ENCODE assay signal across 1 cellular context in the genomic region with DNA sequence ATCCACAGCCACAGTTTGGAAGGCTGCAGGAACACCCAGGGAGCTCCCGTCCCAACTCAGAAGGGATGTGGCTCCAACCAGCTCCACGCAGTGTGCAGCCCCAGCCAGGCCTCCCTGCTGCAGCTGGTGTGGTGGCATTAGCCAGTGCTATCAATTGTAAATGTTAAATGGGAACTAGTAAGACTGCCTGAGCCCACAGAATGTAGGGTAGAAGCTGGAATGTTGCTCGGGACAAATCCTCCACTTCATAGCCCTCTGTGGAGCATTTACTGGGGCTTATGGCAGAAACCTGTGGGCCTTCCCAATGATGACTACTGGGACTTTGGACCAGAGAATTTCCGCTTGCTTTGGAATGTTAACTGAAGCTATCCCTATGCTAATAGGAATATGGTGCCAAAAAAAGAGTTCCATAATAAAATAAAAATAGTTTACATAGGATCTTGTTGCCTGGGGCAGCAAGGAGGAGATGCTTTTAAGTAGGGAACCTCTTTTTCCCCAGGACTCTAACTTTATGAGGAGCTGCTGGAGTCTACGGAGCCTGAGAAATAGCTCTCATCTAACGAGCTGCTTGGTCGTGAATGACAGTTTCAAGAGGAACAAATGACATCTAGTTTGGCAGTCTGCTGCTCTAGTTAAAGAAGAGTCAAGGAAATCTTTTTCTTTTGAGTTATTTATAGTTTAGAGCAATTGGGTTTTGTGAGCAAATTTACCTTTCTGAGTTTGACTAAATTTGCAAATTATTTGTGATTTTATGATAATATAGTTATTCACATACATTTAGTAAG.
TF ChIP-seq lines count a peak whose summit lies in the region.

No MANE protein-coding gene starts in this region.

TF ChIP-seq in HepG2, 621 proteins besides CTCF, POLR2A, EP300 and RAD21 (continued from another document and continues in another):
- TF ChIP-seq ARHGAP35 (CRISPR knock-in tag; IDR thresholded peaks at IDR 0.05; ENCODE audit: borderline replicate concordance) (no peak), ZNF672 (CRISPR knock-in tag; IDR thresholded peaks at IDR 0.05) (no peak), ZNF713 (CRISPR knock-in tag; IDR thresholded peaks at IDR 0.05) (no peak), HHEX (CRISPR knock-in tag; IDR thresholded peaks at IDR 0.05) (no peak), BCL6 (CRISPR knock-in tag; IDR thresholded peaks at IDR 0.05) (no peak), TEAD3 (CRISPR knock-in tag; optimal IDR thresholded peaks at IDR 0.05; ENCODE audit: borderline replicate concordance) (peak; percentile 71), ZNF556 (CRISPR knock-in tag; IDR thresholded peaks at IDR 0.05; ENCODE audit: borderline replicate concordance) (no peak), ISX (CRISPR knock-in tag; conservative IDR thresholded peaks at IDR 0.05) (no peak), BRCA1 (CRISPR knock-in tag; IDR thresholded peaks at IDR 0.05) (no peak), SMC3 (IDR thresholded peaks at IDR 0.05; ENCODE audit: low read length) (no peak), ZNF326 (CRISPR knock-in tag; IDR thresholded peaks at IDR 0.05; ENCODE audit: borderline replicate concordance) (no peak), KDM3A (CRISPR knock-in tag; IDR thresholded peaks at IDR 0.05; ENCODE audit: low read depth) (no peak), BORCS8-MEF2B (CRISPR knock-in tag; IDR thresholded peaks at IDR 0.05) (no peak; the same call in 1 of the 2 replicates), POGZ (CRISPR knock-in tag; IDR thresholded peaks at IDR 0.05) (no peak), ZNF589 (CRISPR knock-in tag; conservative IDR thresholded peaks at IDR 0.05) (no peak), SETDB1 (CRISPR knock-in tag; IDR thresholded peaks at IDR 0.05; ENCODE audit: borderline replicate concordance) (no peak), FOSL1 (CRISPR knock-in tag; IDR thresholded peaks at IDR 0.05; ENCODE audit: borderline replicate concordance) (no peak), MYNN (CRISPR knock-in tag; IDR thresholded peaks at IDR 0.05; ENCODE audit: low read depth) (no peak), ZNF180 (CRISPR knock-in tag; IDR thresholded peaks at IDR 0.05; ENCODE audit: borderline replicate concordance, low read depth) (no peak), ZNF615 (CRISPR knock-in tag; IDR thresholded peaks at IDR 0.05; ENCODE audit: borderline replicate concordance) (no peak), ZNF629 (CRISPR knock-in tag; conservative IDR thresholded peaks at IDR 0.05) (no peak), TP53 (CRISPR knock-in tag; conservative IDR thresholded peaks at IDR 0.05) (no peak), HMGA1 (CRISPR knock-in tag; conservative IDR thresholded peaks at IDR 0.05) (no peak), ZNF350 (CRISPR knock-in tag; IDR thresholded peaks at IDR 0.05; ENCODE audit: borderline replicate concordance, low read depth) (no peak), CCDC6 (CRISPR knock-in tag; IDR thresholded peaks at IDR 0.05) (peak; percentile 34; the same call in 1 of the 2 replicates), ZNF235 (CRISPR knock-in tag; IDR thresholded peaks at IDR 0.05; ENCODE audit: borderline replicate concordance) (no peak), RFX3 (CRISPR knock-in tag; IDR thresholded peaks at IDR 0.05) (no peak), HES4 (CRISPR knock-in tag; IDR thresholded peaks at IDR 0.05; ENCODE audit: borderline replicate concordance) (no peak), ARID5B (CRISPR knock-in tag; IDR thresholded peaks at IDR 0.05) (0 out of 2 replicates have a peak, but pooled peaks have one; percentile 8), TRIM24 (CRISPR knock-in tag; IDR thresholded peaks at IDR 0.05) (no peak), WIZ (CRISPR knock-in tag; IDR thresholded peaks at IDR 0.05) (no peak), RBM39 (IDR thresholded peaks at IDR 0.05; ENCODE audit: low read depth, low read length, poor library complexity, severe bottlenecking) (no peak), SALL1 (CRISPR knock-in tag; IDR thresholded peaks at IDR 0.05) (no peak), AGO1 (IDR thresholded peaks at IDR 0.05; ENCODE audit: low read depth, low read length, poor library complexity, severe bottlenecking) (no peak), PRMT3 (CRISPR knock-in tag; IDR thresholded peaks at IDR 0.05; ENCODE audit: borderline replicate concordance, low read depth) (no peak), U2AF2 (IDR thresholded peaks at IDR 0.05; ENCODE audit: low read depth, low read length) (no peak), RFX1 (IDR thresholded peaks at IDR 0.05) (no peak), TGIF2 (CRISPR knock-in tag; IDR thresholded peaks at IDR 0.05) (no peak), FOXP1 (IDR thresholded peaks at IDR 0.05) (no peak), FOXP1 (CRISPR knock-in tag; IDR thresholded peaks at IDR 0.05) (no peak), KLF6 (CRISPR knock-in tag; IDR thresholded peaks at IDR 0.05) (no peak), ZNF652 (CRISPR knock-in tag; IDR thresholded peaks at IDR 0.05; ENCODE audit: borderline replicate concordance, low read depth) (no peak), SCMH1 (CRISPR knock-in tag; IDR thresholded peaks at IDR 0.05; ENCODE audit: borderline replicate concordance) (no peak), MYPOP (CRISPR knock-in tag; IDR thresholded peaks at IDR 0.05) (no peak), BCLAF1 (IDR thresholded peaks at IDR 0.05) (no peak), U2AF1 (optimal IDR thresholded peaks at IDR 0.05; ENCODE audit: low read depth, low read length) (no peak), ZNF329 (CRISPR knock-in tag; IDR thresholded peaks at IDR 0.05; ENCODE audit: low read depth) (no peak), SNRNP70 (IDR thresholded peaks at IDR 0.05; ENCODE audit: low read depth, low read length) (no peak), ZNF33B (CRISPR knock-in tag; IDR thresholded peaks at IDR 0.05) (no peak), ZNF781 (CRISPR knock-in tag; IDR thresholded peaks at IDR 0.05; ENCODE audit: borderline replicate concordance, not compliant biosample characterization) (no peak), GATAD2A (CRISPR knock-in tag; IDR thresholded peaks at IDR 0.05) (no peak)
- TF ChIP-seq, protein P1, sequence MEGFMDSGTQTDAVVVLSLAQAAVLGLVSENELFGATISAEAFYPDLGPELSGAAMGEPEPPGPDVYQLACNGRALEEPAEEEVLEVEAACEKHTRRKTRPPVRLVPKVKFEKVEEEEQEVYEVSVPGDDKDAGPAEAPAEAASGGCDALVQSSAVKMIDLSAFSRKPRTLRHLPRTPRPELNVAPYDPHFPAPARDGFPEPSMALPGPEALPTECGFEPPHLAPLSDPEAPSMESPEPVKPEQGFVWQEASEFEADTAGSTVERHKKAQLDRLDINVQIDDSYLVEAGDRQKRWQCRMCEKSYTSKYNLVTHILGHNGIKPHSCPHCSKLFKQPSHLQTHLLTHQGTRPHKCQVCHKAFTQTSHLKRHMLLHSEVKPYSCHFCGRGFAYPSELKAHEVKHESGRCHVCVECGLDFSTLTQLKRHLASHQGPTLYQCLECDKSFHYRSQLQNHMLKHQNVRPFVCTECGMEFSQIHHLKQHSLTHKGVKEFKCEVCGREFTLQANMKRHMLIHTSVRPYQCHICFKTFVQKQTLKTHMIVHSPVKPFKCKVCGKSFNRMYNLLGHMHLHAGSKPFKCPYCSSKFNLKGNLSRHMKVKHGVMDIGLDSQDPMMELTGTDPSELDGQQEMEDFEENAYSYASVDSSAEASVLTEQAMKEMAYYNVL (CRISPR knock-in tag; IDR thresholded peaks at IDR 0.05; ENCODE audit: borderline replicate concordance): 0 out of 2 replicates have a peak, but pooled peaks have one; percentile 9
- TF ChIP-seq, protein P2, sequence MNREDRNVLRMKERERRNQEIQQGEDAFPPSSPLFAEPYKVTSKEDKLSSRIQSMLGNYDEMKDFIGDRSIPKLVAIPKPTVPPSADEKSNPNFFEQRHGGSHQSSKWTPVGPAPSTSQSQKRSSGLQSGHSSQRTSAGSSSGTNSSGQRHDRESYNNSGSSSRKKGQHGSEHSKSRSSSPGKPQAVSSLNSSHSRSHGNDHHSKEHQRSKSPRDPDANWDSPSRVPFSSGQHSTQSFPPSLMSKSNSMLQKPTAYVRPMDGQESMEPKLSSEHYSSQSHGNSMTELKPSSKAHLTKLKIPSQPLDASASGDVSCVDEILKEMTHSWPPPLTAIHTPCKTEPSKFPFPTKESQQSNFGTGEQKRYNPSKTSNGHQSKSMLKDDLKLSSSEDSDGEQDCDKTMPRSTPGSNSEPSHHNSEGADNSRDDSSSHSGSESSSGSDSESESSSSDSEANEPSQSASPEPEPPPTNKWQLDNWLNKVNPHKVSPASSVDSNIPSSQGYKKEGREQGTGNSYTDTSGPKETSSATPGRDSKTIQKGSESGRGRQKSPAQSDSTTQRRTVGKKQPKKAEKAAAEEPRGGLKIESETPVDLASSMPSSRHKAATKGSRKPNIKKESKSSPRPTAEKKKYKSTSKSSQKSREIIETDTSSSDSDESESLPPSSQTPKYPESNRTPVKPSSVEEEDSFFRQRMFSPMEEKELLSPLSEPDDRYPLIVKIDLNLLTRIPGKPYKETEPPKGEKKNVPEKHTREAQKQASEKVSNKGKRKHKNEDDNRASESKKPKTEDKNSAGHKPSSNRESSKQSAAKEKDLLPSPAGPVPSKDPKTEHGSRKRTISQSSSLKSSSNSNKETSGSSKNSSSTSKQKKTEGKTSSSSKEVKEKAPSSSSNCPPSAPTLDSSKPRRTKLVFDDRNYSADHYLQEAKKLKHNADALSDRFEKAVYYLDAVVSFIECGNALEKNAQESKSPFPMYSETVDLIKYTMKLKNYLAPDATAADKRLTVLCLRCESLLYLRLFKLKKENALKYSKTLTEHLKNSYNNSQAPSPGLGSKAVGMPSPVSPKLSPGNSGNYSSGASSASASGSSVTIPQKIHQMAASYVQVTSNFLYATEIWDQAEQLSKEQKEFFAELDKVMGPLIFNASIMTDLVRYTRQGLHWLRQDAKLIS (CRISPR knock-in tag; IDR thresholded peaks at IDR 0.05): no peak
- TF ChIP-seq, protein P3, sequence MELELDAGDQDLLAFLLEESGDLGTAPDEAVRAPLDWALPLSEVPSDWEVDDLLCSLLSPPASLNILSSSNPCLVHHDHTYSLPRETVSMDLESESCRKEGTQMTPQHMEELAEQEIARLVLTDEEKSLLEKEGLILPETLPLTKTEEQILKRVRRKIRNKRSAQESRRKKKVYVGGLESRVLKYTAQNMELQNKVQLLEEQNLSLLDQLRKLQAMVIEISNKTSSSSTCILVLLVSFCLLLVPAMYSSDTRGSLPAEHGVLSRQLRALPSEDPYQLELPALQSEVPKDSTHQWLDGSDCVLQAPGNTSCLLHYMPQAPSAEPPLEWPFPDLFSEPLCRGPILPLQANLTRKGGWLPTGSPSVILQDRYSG (CRISPR knock-in tag; IDR thresholded peaks at IDR 0.05): no peak
- TF ChIP-seq, protein P4, sequence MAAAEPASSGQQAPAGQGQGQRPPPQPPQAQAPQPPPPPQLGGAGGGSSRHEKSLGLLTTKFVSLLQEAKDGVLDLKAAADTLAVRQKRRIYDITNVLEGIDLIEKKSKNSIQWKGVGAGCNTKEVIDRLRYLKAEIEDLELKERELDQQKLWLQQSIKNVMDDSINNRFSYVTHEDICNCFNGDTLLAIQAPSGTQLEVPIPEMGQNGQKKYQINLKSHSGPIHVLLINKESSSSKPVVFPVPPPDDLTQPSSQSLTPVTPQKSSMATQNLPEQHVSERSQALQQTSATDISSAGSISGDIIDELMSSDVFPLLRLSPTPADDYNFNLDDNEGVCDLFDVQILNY (CRISPR knock-in tag; conservative IDR thresholded peaks at IDR 0.05): no peak
